19 cellular contexts compared by ENCODE assay signal in the genomic region with DNA sequence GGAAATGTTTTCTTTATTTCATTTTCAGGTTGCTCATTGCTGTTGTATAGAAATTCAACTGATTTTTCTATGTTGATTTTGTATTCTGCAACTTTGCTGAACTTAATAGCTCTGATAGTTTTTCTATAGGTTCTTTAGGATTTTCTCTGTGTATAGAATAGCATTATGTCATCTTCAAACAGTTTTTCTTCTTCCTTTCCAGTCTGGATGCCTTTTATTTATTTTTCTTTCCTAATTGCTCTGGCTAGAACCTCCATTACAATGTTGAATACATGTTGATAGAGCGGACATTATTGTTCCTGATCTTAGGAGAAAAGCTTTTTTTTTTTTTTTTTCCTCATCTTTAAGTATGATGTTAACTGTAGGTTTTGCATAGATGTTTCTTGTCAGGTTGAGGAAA. TPM values are rescaled to one million over a fixed set of nuclear protein-coding genes. Genes with fewer than 3 reads are reported as not detected.
A peak's percentile ranks its signal among the peaks of the same experiment; 100 is the strongest.
DNase-seq lines count a peak whose midpoint lies in the region; ATAC-seq lines count a peak whose summit lies in the region.
"Had no signal": no experiment of that assay in that cellular context is flagged by ENCODE, and none has a peak within 500 bp of the region (broad histone marks: within the 10 kb centered on the region; RNA-seq: fewer than 3 reads in every experiment).

No MANE protein-coding gene starts in this region.

- no peak for DNase-seq in activated naive CD8-positive, alpha-beta T cell treated with anti-CD3 and anti-CD28 coated beads, Interleukin-2, amount 50 U/mL, for 24 hours
- no peak for DNase-seq in CD8-positive, alpha-beta memory T cell
- no peak for DNase-seq in central memory CD8-positive, alpha-beta T cell (ENCODE audit: low spot score in 2 of 2)
- no peak for DNase-seq in stimulated activated effector memory CD8-positive, alpha-beta T cell treated with anti-CD3 and anti-CD28 coated beads, Interleukin-12 subunit alpha, Interleukin-12 subunit beta, amount 100 ng/mL, for 72 hours (ENCODE audit: low spot score in 2 of 2)
- DNase-seq in NCI-H1417 (lab: John Stamatoyannopoulos, UW): no peak
- DNase-seq in HPDE6-E6E7 (ENCODE audit: extremely low spot score): no peak
- DNase-seq: COR-L47, DMS79, H7, Kasumi-1, MG63, NCI-H1417 treated with DMSO at 0.1 percent for 48 hours, NCI-H187 treated with DMSO at 0.1 percent for 48 hours, NCI-H2107, PC-9, SHP77 treated with DMSO at 0.1 percent for 48 hours had no signal

- CTCF ChIA-PET in CD8-positive, alpha-beta memory T cell (lab: Charles Lee): no interaction called here

- H3K36me3 Mint-ChIP-seq in activated naive CD8-positive, alpha-beta T cell: peaks cover 4% of the 10 kb centered on the region
- peaks cover 16% of the 10 kb centered on the region for H3K36me3 Mint-ChIP-seq in activated naive CD8-positive, alpha-beta T cell treated with anti-CD3 and anti-CD28 coated beads, Interleukin-2, amount 50 U/mL, for 24 hours (ENCODE audit: low read depth)
- peaks cover 0 to 6% (median 0%) of the 10 kb centered on the region in 3 donors for H3K36me3 Mint-ChIP-seq in CD8-positive, alpha-beta memory T cell
- peaks cover 10% of the 10 kb centered on the region for H3K36me3 Mint-ChIP-seq in central memory CD8-positive, alpha-beta T cell (ENCODE audit: insufficient read depth)
- H3K36me3 Mint-ChIP-seq in stimulated activated effector memory CD8-positive, alpha-beta T cell treated with anti-CD3 and anti-CD28 coated beads, Interleukin-12 subunit alpha, Interleukin-12 subunit beta, amount 100 ng/mL, for 72 hours: peaks cover 14% of the 10 kb centered on the region

- no peak overlapping the region for H3K4me3 Mint-ChIP-seq in activated naive CD8-positive, alpha-beta T cell
- no peak overlapping the region for H3K4me3 Mint-ChIP-seq in activated naive CD8-positive, alpha-beta T cell treated with anti-CD3 and anti-CD28 coated beads, Interleukin-2, amount 50 U/mL, for 24 hours
- peak overlapping the region in 1 of 7 donors; percentile 16 for H3K4me3 Mint-ChIP-seq in CD8-positive, alpha-beta memory T cell
- H3K4me3 Mint-ChIP-seq in central memory CD8-positive, alpha-beta T cell: no peak overlapping the region
- H3K4me3 Mint-ChIP-seq in stimulated activated effector memory CD8-positive, alpha-beta T cell treated with anti-CD3 and anti-CD28 coated beads, Interleukin-12 subunit alpha, Interleukin-12 subunit beta, amount 100 ng/mL, for 72 hours: no peak overlapping the region

- peak overlapping the region; percentile 69 for H3K27ac Mint-ChIP-seq in activated naive CD8-positive, alpha-beta T cell
- H3K27ac Mint-ChIP-seq in activated naive CD8-positive, alpha-beta T cell treated with anti-CD3 and anti-CD28 coated beads, Interleukin-2, amount 50 U/mL, for 24 hours: no peak overlapping the region
- H3K27ac Mint-ChIP-seq in CD8-positive, alpha-beta memory T cell: peak overlapping the region in 5 of 8 donors; percentile 12 to 61 (median 25)
- H3K27ac Mint-ChIP-seq in central memory CD8-positive, alpha-beta T cell (ENCODE audit: low read depth): peak overlapping the region; percentile 77
- peak overlapping the region; percentile 47 for H3K27ac Mint-ChIP-seq in stimulated activated effector memory CD8-positive, alpha-beta T cell treated with anti-CD3 and anti-CD28 coated beads, Interleukin-12 subunit alpha, Interleukin-12 subunit beta, amount 100 ng/mL, for 72 hours

- H3K4me1 Mint-ChIP-seq in activated naive CD8-positive, alpha-beta T cell (ENCODE audit: low read depth): peaks cover 73% of the 10 kb centered on the region
- peaks cover 77% of the 10 kb centered on the region for H3K4me1 Mint-ChIP-seq in activated naive CD8-positive, alpha-beta T cell treated with anti-CD3 and anti-CD28 coated beads, Interleukin-2, amount 50 U/mL, for 24 hours
- H3K4me1 Mint-ChIP-seq in CD8-positive, alpha-beta memory T cell: peaks cover 75 to 89% (median 88%) of the 10 kb centered on the region in 3 donors
- peaks cover 82% of the 10 kb centered on the region for H3K4me1 Mint-ChIP-seq in central memory CD8-positive, alpha-beta T cell
- peaks cover 75% of the 10 kb centered on the region for H3K4me1 Mint-ChIP-seq in stimulated activated effector memory CD8-positive, alpha-beta T cell treated with anti-CD3 and anti-CD28 coated beads, Interleukin-12 subunit alpha, Interleukin-12 subunit beta, amount 100 ng/mL, for 72 hours

- H3K9me3 Mint-ChIP-seq in activated naive CD8-positive, alpha-beta T cell (ENCODE audit: low read depth): no peaks in the 10 kb centered on the region
- H3K9me3 Mint-ChIP-seq in activated naive CD8-positive, alpha-beta T cell treated with anti-CD3 and anti-CD28 coated beads, Interleukin-2, amount 50 U/mL, for 24 hours: peaks cover 5% of the 10 kb centered on the region
- no peaks in the 10 kb centered on the region for H3K9me3 Mint-ChIP-seq in CD8-positive, alpha-beta memory T cell
- H3K9me3 Mint-ChIP-seq in central memory CD8-positive, alpha-beta T cell: no peaks in the 10 kb centered on the region
- H3K9me3 Mint-ChIP-seq in stimulated activated effector memory CD8-positive, alpha-beta T cell treated with anti-CD3 and anti-CD28 coated beads, Interleukin-12 subunit alpha, Interleukin-12 subunit beta, amount 100 ng/mL, for 72 hours: no peaks in the 10 kb centered on the region

- H3K9me3 ChIP-seq in CD8-positive, alpha-beta memory T cell (ENCODE audit: low read length): no peaks in the 10 kb centered on the region
- H3K9me3 ChIP-seq: MG63 had no signal

- POLR2A ChIA-PET in CD8-positive, alpha-beta memory T cell (lab: Charles Lee): no interaction called here

- no peak overlapping the region for H3K4me3 ChIP-seq in CD8-positive, alpha-beta memory T cell (ENCODE audit: low read length)
- H3K4me3 ChIP-seq: MG63, PC-9, SK-N-MC had no signal

- no peak overlapping the region for H3K27ac ChIP-seq in CD8-positive, alpha-beta memory T cell (ENCODE audit: low read depth, low read length)
- H3K27ac ChIP-seq: PC-9, RWPE1, SK-N-MC had no signal

- H3K36me3 ChIP-seq in CD8-positive, alpha-beta memory T cell (ENCODE audit: insufficient read depth, low read length): no peaks in the 10 kb centered on the region
- H3K36me3 ChIP-seq: MG63 had no signal

- H3K27me3 ChIP-seq in CD8-positive, alpha-beta memory T cell (ENCODE audit: insufficient read depth, low read length, poor library complexity, severe bottlenecking): no peaks in the 10 kb centered on the region
- H3K27me3 ChIP-seq: MG63 had no signal

- ATAC-seq in activated naive CD8-positive, alpha-beta T cell treated with anti-CD3 and anti-CD28 coated beads, Interleukin-2, amount 50 U/mL, for 24 hours: no peak
- no peak for ATAC-seq in central memory CD8-positive, alpha-beta T cell (replicated peaks; ENCODE audit: extremely low read depth, poor library complexity, severe bottlenecking)
- ATAC-seq in stimulated activated effector memory CD8-positive, alpha-beta T cell treated with anti-CD3 and anti-CD28 coated beads, Interleukin-12 subunit alpha, Interleukin-12 subunit beta, amount 100 ng/mL, for 72 hours: no peak

- H3K27me3 Mint-ChIP-seq in activated naive CD8-positive, alpha-beta T cell: no peaks in the 10 kb centered on the region
- H3K27me3 Mint-ChIP-seq in activated naive CD8-positive, alpha-beta T cell treated with anti-CD3 and anti-CD28 coated beads, Interleukin-2, amount 50 U/mL, for 24 hours: no peaks in the 10 kb centered on the region
- no peaks in the 10 kb centered on the region for H3K27me3 Mint-ChIP-seq in CD8-positive, alpha-beta memory T cell
- no peaks in the 10 kb centered on the region for H3K27me3 Mint-ChIP-seq in central memory CD8-positive, alpha-beta T cell

- H3K4me1 ChIP-seq in CD8-positive, alpha-beta memory T cell (ENCODE audit: insufficient read depth, low read length): peaks cover 44% of the 10 kb centered on the region

RNA-seq across cellular contexts. Expression of gene MIA2, which starts 39.2 kb away (rescaled TPM):
- 10 to 100 TPM; 19.5 to 21.0 TPM for total RNA-seq in CD8-positive, alpha-beta memory T cell
- polyA plus RNA-seq in CD8-positive, alpha-beta memory T cell: 27.8 TPM
